ENCODE assay signal across 30 cellular contexts in the genomic region with DNA sequence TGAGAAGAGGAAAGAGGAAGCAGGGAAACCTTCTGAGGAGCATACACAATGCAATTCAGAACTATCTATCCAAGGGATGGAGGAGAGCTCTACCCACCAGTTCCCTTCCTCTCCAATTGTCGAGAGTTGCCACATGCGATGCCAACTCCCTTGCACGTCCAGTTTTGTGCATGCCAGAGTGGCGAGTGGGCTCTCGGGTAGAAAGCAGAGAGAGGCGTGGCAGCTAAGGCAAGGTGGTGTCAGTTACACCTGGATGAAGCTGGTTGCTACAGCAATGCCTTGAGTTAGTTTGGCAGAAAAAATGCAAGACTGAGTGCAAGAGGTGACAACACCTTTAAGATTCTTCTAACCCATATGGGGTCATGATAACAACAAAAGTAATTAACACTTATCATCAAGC.
"Had no signal": no experiment of that assay in that cellular context is flagged by ENCODE, and none has a peak within 500 bp of the region (broad histone marks: within the 10 kb centered on the region; RNA-seq: fewer than 3 reads in every experiment).

No MANE protein-coding gene starts in this region.

- H3K27ac ChIP-seq: epithelial cell of prostate, gastroesophageal sphincter, lower lobe of right lung, spleen, thoracic aorta, upper lobe of left lung, vagina, WERI-Rb-1 had no signal

- H3K27me3 ChIP-seq: gastroesophageal sphincter, spleen, upper lobe of left lung, vagina had no signal

- DNase-seq: activated CD4-positive, alpha-beta T cell treated with anti-CD3 and anti-CD28 coated beads, Interleukin-2, amount 10 ng/mL, durations not matched to agents 7 days and 5 days; activated CD4-positive, CD25-positive, alpha-beta regulatory T cell treated with anti-CD3 and anti-CD28 coated beads, Interleukin-2, amount 50 U/mL, for 72 hours; activated CD8-positive, alpha-beta T cell treated with anti-CD3 and anti-CD28 coated beads for 36 hours; activated gamma-delta T cell treated with Interleukin-2 at 50 U/mL for 16 hours; activated naive CD4-positive, alpha-beta T cell treated with anti-CD3 and anti-CD28 coated beads, Interleukin-2, amount 50 U/mL, for 16 hours; activated T-cell treated with anti-CD3 and anti-CD28 coated beads, Interleukin-2, amount 50 U/mL, for 4 hours; amniotic stem cell; effector CD4-positive, alpha-beta T cell; hippocampal formation; kidney; lower lobe of right lung; mucosa of descending colon; posterior cingulate gyrus; right cardiac atrium; spleen; stimulated activated CD4-positive, alpha-beta T cell treated with anti-CD3 and anti-CD28 coated beads, Interleukin-2, amount 100 ng/mL, for 48 hours; stimulated activated naive CD4-positive, alpha-beta T cell treated with Interleukin-2 at 50 U/mL for 16 hours; SW 1271; T-helper 17 cell; T1000; upper lobe of left lung; WERI-Rb-1 had no signal

- H3K36me3 ChIP-seq: gastroesophageal sphincter, lower lobe of right lung, spleen, thoracic aorta, upper lobe of left lung, vagina, WERI-Rb-1 had no signal

- H3K9me3 ChIP-seq: gastroesophageal sphincter, lower lobe of right lung, mucosa of descending colon, spleen, thoracic aorta, upper lobe of left lung, vagina had no signal

- H3K4me1 ChIP-seq: gastroesophageal sphincter, lower lobe of right lung, spleen, upper lobe of left lung had no signal

- ATAC-seq: activated CD8-positive, alpha-beta T cell treated with anti-CD3 and anti-CD28 coated beads for 36 hours; activated T-cell treated with anti-CD3 and anti-CD28 coated beads, Interleukin-2, amount 50 U/mL, for 4 hours; activated T-helper 17 cell treated with anti-CD3 and anti-CD28 coated beads, Interleukin-2, amount 50 U/mL, for 72 hours; gastroesophageal sphincter; lower lobe of right lung; mucosa of descending colon; natural killer cell treated with Interleukin-12 subunit alpha and Interleukin-12 subunit beta and Interleukin-15 and Interleukin-18, amount 100 ng/mL, for 72 hours; right cardiac atrium; T-helper 17 cell had no signal

- H3K4me3 ChIP-seq: gastroesophageal sphincter, lower lobe of right lung, mucosa of descending colon, spleen, thoracic aorta, upper lobe of left lung, vagina had no signal

- FAIRE-seq: astrocyte, bronchial epithelial cell, kidney had no signal
